In genomic region chr17:21551081-21551881, GRCh38 we compare ENCODE assay signal across 8 cellular contexts.
A peak's percentile ranks its signal among the peaks of the same experiment; 100 is the strongest.
DNase-seq lines count a peak whose midpoint lies in the region; ATAC-seq, FAIRE-seq and TF ChIP-seq lines count a peak whose summit lies in the region.

No MANE protein-coding gene starts in this region.

- ATAC-seq in HG03108 (IDR thresholded peaks at IDR 0.05; ENCODE audit: unreplicated experiment), result peak; percentile 45

- CTCF ChIA-PET in endothelial cell of umbilical vein (lab: Charles Lee), result interaction anchor here (0.7 to 2.6 kb wide), 6 partner anchors 9 to 432 kb away, joined by 3 to 10 read pairs (median 4); no protein-coding TSS in a partner anchor

- dilution Hi-C loops in endothelial cell of umbilical vein (cut with MboI; ENCODE audit: extremely low pct_ligation_motif_present, low sequenced_read_pairs), result no loop called here

- H3K36me3 ChIP-seq in endothelial cell of umbilical vein (ENCODE audit: control insufficient read depth in 2 of 2, extremely low read depth in 1 of 2, insufficient read depth in 2 of 2, low read length in 2 of 2), result no peaks in the 10 kb centered on the region

- H3K27me3 ChIP-seq in endothelial cell of umbilical vein (ENCODE audit: control insufficient read depth in 2 of 2, insufficient read depth in 2 of 2, low read length in 2 of 2), result no peaks in the 10 kb centered on the region

- peak overlapping the region; percentile 92 for H2AFZ ChIP-seq in endothelial cell of umbilical vein (ENCODE audit: low read depth, low read length)

- H3K4me3 ChIP-seq in endothelial cell of umbilical vein (replicated peaks in 1 of 3; ENCODE audit: insufficient read depth in 1 of 3, low read depth in 1 of 3, low read length in 3 of 3), result peak overlapping the region; percentile 54 to 82 (median 75)

- peak overlapping the region; percentile 79 for H3K4me2 ChIP-seq in endothelial cell of umbilical vein (ENCODE audit: insufficient read depth, low read length)

- peak overlapping the region; percentile 41 for H3K27ac ChIP-seq in endothelial cell of umbilical vein (ENCODE audit: insufficient read depth, low read depth, low read length)

- H3K4me1 ChIP-seq in endothelial cell of umbilical vein (ENCODE audit: control insufficient read depth, extremely low read depth, insufficient read depth, low read length), result peaks cover 7% of the 10 kb centered on the region

- H3K9me3 ChIP-seq in endothelial cell of umbilical vein (replicated peaks; ENCODE audit: control insufficient read depth, insufficient read depth, low read length), result no peaks in the 10 kb centered on the region

- peak; percentile 75 for TF ChIP-seq POLR2A in endothelial cell of umbilical vein (IDR thresholded peaks at IDR 0.05; ENCODE audit: low read depth, low read length)

- intact Hi-C loops in endothelial cell of umbilical vein (cut with micrococcal nuclease), result loop anchor here (1.0 to 10.0 kb wide), 3 partner anchors 94 to 1396 kb away; partner anchors contain the start of gene USP22

- TF ChIP-seq CTCF in endothelial cell of umbilical vein (IDR thresholded peaks at IDR 0.05; ENCODE audit: extremely low read depth in 1 of 2, insufficient read depth in 1 of 2, low read depth in 1 of 2, low read length in 2 of 2), result no peak

- no peaks in the 10 kb centered on the region for H4K20me1 ChIP-seq in endothelial cell of umbilical vein (replicated peaks; ENCODE audit: control insufficient read depth, extremely low read depth, insufficient read depth, low read length)

- H3K79me2 ChIP-seq in endothelial cell of umbilical vein (ENCODE audit: control insufficient read depth, insufficient read depth, low read length), result peaks cover 3% of the 10 kb centered on the region

- TSS peak; percentile 35 for BruUV-seq in endothelial cell of umbilical vein (replicated peaks; lab: Mats Ljungman, UMichigan)

- H3K9ac ChIP-seq in endothelial cell of umbilical vein (replicated peaks; ENCODE audit: extremely low read depth, insufficient read depth, low read length), result peak overlapping the region; percentile 80

- POLR2A ChIA-PET in endothelial cell of umbilical vein (lab: Charles Lee), result interaction anchor here (0.8 kb wide), 1 partner anchor 95 kb away, joined by 4 read pairs; no protein-coding TSS in a partner anchor

- FAIRE-seq in endothelial cell of umbilical vein (lab: Jason Lieb, UNC), result peak; percentile 75

- no peaks in the 10 kb centered on the region for H3K9me1 ChIP-seq in endothelial cell of umbilical vein (replicated peaks; ENCODE audit: control insufficient read depth, extremely low read depth, insufficient read depth, low read length)

- peak; percentile 82 for DNase-seq in EL
- DNase-seq in NOMO-1 (lab: John Stamatoyannopoulos, UW; ENCODE audit: unreplicated experiment in 2 of 2), result peak; percentile 34 to 43
- DNase-seq in activated CD8-positive, alpha-beta memory T cell treated with anti-CD3 and anti-CD28 coated beads, Interleukin-2, amount 50 U/mL, for 48 hours, result peak; percentile 92
- DNase-seq in endothelial cell of umbilical vein (ENCODE audit: low read depth, low spot score), result peak; percentile 88
- DNase-seq in middle frontal gyrus (ENCODE audit: extremely low spot score, low spot score), result peak; percentile 70
- DNase-seq in stimulated activated CD8-positive, alpha-beta memory T cell treated with anti-CD3 and anti-CD28 coated beads, Interleukin-15, amount 100 ng/mL, for 4 hours (ENCODE audit: low read depth in 2 of 2), result peak; percentile 55 to 68
- no peak for DNase-seq in NK-92 treated with Interleukin-12 subunit alpha and Interleukin-12 subunit beta, amount 100 ng/mL, for 24 hours (lab: John Stamatoyannopoulos, UW)

TF ChIP-seq in endothelial cell of umbilical vein, 7 proteins besides CTCF, POLR2A, EP300 and RAD21:
- no peak for TF ChIP-seq JUN (IDR thresholded peaks at IDR 0.05; ENCODE audit: borderline replicate concordance, insufficient read depth, insufficient read length, low read depth)
- TF ChIP-seq POLR2AphosphoS5 (IDR thresholded peaks at IDR 0.05; ENCODE audit: insufficient read depth, low read depth, low read length), result peak; percentile 46
